In genomic region chr16:2912330-2913199, GRCh38 we compare ENCODE assay signal across 1 cellular context.
TF ChIP-seq lines count a peak whose summit lies in the region.

No MANE protein-coding gene starts in this region.

TF ChIP-seq in K562, 482 proteins besides CTCF, POLR2A, EP300 and RAD21 (continued from another document and continues in another):
- TF ChIP-seq CHD7 (IDR thresholded peaks at IDR 0.05; ENCODE audit: low read depth, low read length) (no peak), ARID2 (IDR thresholded peaks at IDR 0.05) (no peak), RBBP5 (IDR thresholded peaks at IDR 0.05; ENCODE audit: borderline replicate concordance, insufficient read depth, low read length, poor library complexity, severe bottlenecking) (peak; percentile 67), SIRT6 (IDR thresholded peaks at IDR 0.05; ENCODE audit: low read depth, low read length) (no peak), CAMTA2 (CRISPR knock-in tag; conservative IDR thresholded peaks at IDR 0.05) (no peak), COPS2 (conservative IDR thresholded peaks at IDR 0.05) (no peak), KAT2B (IDR thresholded peaks at IDR 0.05; ENCODE audit: low read depth, low read length) (no peak), HNRNPLL (IDR thresholded peaks at IDR 0.05; ENCODE audit: low read depth, low read length, poor library complexity, severe bottlenecking) (no peak), LARP7 (IDR thresholded peaks at IDR 0.05) (no peak), CBX3 (IDR thresholded peaks at IDR 0.05; ENCODE audit: borderline replicate concordance in 1 of 2, low read length in 2 of 2) (no peak), SAFB (IDR thresholded peaks at IDR 0.05; ENCODE audit: borderline replicate concordance, low read depth, low read length) (no peak), ZNF584 (CRISPR knock-in tag; IDR thresholded peaks at IDR 0.05; ENCODE audit: low read depth) (no peak), RBM34 (IDR thresholded peaks at IDR 0.05; ENCODE audit: borderline replicate concordance, insufficient read depth, low read length) (no peak), ZNF586 (CRISPR knock-in tag; conservative IDR thresholded peaks at IDR 0.05) (no peak), SAP30 (IDR thresholded peaks at IDR 0.05; ENCODE audit: borderline replicate concordance, insufficient read depth, low read depth, low read length, poor library complexity, severe bottlenecking) (no peak), ZNF518B (CRISPR knock-in tag; IDR thresholded peaks at IDR 0.05) (no peak), CHD2 (IDR thresholded peaks at IDR 0.05; ENCODE audit: low read depth, low read length) (no peak), RFX1 (IDR thresholded peaks at IDR 0.05) (no peak), RNF2 (IDR thresholded peaks at IDR 0.05) (no peak), HINFP (tag; conservative IDR thresholded peaks at IDR 0.05; ENCODE audit: low read depth) (no peak), ZBTB7A (IDR thresholded peaks at IDR 0.05; ENCODE audit: borderline replicate concordance, control insufficient read depth, low read depth, low read length) (no peak), HES1 (IDR thresholded peaks at IDR 0.05; ENCODE audit: low read depth) (no peak), MCM2 (IDR thresholded peaks at IDR 0.05; ENCODE audit: low read depth) (no peak), CCAR2 (IDR thresholded peaks at IDR 0.05; ENCODE audit: low read depth, low read length) (no peak), EWSR1 (IDR thresholded peaks at IDR 0.05; ENCODE audit: borderline replicate concordance, low read depth, partially characterized antibody) (no peak), ZNF41 (CRISPR knock-in tag; conservative IDR thresholded peaks at IDR 0.05) (no peak), TRIM25 (IDR thresholded peaks at IDR 0.05; ENCODE audit: borderline replicate concordance) (no peak), SRF (CRISPR knock-in tag; IDR thresholded peaks at IDR 0.05) (no peak), ZNF408 (CRISPR knock-in tag; IDR thresholded peaks at IDR 0.05; ENCODE audit: low read depth) (no peak), ZNF778 (CRISPR knock-in tag; IDR thresholded peaks at IDR 0.05) (no peak), NCOA2 (IDR thresholded peaks at IDR 0.05; ENCODE audit: partially characterized antibody in 2 of 2) (no peak), FOSL1 (tag; conservative IDR thresholded peaks at IDR 0.05) (no peak)
- TF ChIP-seq, protein P1, sequence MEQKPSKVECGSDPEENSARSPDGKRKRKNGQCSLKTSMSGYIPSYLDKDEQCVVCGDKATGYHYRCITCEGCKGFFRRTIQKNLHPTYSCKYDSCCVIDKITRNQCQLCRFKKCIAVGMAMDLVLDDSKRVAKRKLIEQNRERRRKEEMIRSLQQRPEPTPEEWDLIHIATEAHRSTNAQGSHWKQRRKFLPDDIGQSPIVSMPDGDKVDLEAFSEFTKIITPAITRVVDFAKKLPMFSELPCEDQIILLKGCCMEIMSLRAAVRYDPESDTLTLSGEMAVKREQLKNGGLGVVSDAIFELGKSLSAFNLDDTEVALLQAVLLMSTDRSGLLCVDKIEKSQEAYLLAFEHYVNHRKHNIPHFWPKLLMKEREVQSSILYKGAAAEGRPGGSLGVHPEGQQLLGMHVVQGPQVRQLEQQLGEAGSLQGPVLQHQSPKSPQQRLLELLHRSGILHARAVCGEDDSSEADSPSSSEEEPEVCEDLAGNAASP (IDR thresholded peaks at IDR 0.05), result no peak
- TF ChIP-seq, protein P2, sequence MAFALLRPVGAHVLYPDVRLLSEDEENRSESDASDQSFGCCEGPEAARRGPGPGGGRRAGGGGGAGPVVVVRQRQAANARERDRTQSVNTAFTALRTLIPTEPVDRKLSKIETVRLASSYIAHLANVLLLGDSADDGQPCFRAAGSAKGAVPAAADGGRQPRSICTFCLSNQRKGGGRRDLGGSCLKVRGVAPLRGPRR (CRISPR knock-in tag; IDR thresholded peaks at IDR 0.05), result no peak
